8 cellular contexts compared by ENCODE assay signal in genomic region chr6:166400649-166401250, GRCh38. TPM values are rescaled to one million over a fixed set of nuclear protein-coding genes. Genes with fewer than 3 reads are reported as not detected.
DNase-seq lines count a peak whose midpoint lies in the region; ATAC-seq and TF ChIP-seq lines count a peak whose summit lies in the region.
"Not testable (repeated sequence)": the region's sequence is repeated elsewhere in the genome, so short reads cannot be mapped to it uniquely, and the experiment has no call there.

No MANE protein-coding gene starts in this region.

- DNase-seq in CMK (ENCODE audit: low read depth) (peak; percentile 43), NCI-H69 (lab: John Stamatoyannopoulos, UW) (peak; percentile 72)
- DNase-seq in activated CD4-positive, alpha-beta T cell treated with anti-CD3 and anti-CD28 coated beads for 36 hours, result peak; percentile 69
- DNase-seq in coronary artery (ENCODE audit: low spot score); kidney epithelial cell (ENCODE audit: low read depth): not testable (repeated sequence)
- peak in 2 of 3 donors; percentile 41 to 42 for DNase-seq in stimulated activated CD4-positive, alpha-beta T cell treated with anti-CD3 and anti-CD28 coated beads, Interleukin-12 subunit alpha, Interleukin-12 subunit beta, amount 100 ng/mL, for 48 hours (ENCODE audit: low read depth in 2 of 3, low spot score in 1 of 3)

- TF ChIP-seq CTCF in coronary artery (IDR thresholded peaks at IDR 0.05), result peak; percentile 72
- TF ChIP-seq CTCF in kidney epithelial cell (IDR thresholded peaks at IDR 0.05; ENCODE audit: insufficient read depth, low read length, poor library complexity, severe bottlenecking), result peak; percentile 73

- CTCF ChIA-PET in activated CD4-positive, alpha-beta T cell treated with anti-CD3 and anti-CD28 coated beads for 36 hours (lab: Charles Lee), result interaction anchor here (0.5 to 3.1 kb wide), 28 partner anchors 8 to 1071 kb away, joined by 3 to 60 read pairs (median 4); partner anchors contain the start of gene PRR18

- intact Hi-C loops in activated CD4-positive, alpha-beta T cell treated with anti-CD3 and anti-CD28 coated beads for 36 hours (cut with DNase I, micrococcal nuclease), result loop anchor here (1.0 to 10.0 kb wide), 3 partner anchors 87 to 516 kb away; no protein-coding TSS in a partner anchor

- not testable (repeated sequence) for H3K4me3 ChIP-seq in coronary artery; kidney epithelial cell (ENCODE audit: low read depth, low read length)

- H3K27ac ChIP-seq in coronary artery, result not testable (repeated sequence)

- not testable (repeated sequence) for H3K4me3 Mint-ChIP-seq in activated CD4-positive, alpha-beta T cell treated with anti-CD3 and anti-CD28 coated beads for 36 hours

- not testable (repeated sequence) for H3K27ac Mint-ChIP-seq in activated CD4-positive, alpha-beta T cell treated with anti-CD3 and anti-CD28 coated beads for 36 hours

- H3K36me3 ChIP-seq in kidney epithelial cell (ENCODE audit: control insufficient read depth, insufficient read depth, low read length), result not testable (repeated sequence)

- ATAC-seq in GM19463 (IDR thresholded peaks at IDR 0.05; ENCODE audit: unreplicated experiment) (peak; percentile 88), HG03571 (IDR thresholded peaks at IDR 0.05; ENCODE audit: unreplicated experiment) (peak; percentile 87)
- peak; percentile 90 for ATAC-seq in activated CD4-positive, alpha-beta T cell treated with anti-CD3 and anti-CD28 coated beads for 36 hours

- H3K4me1 Mint-ChIP-seq in activated CD4-positive, alpha-beta T cell treated with anti-CD3 and anti-CD28 coated beads for 36 hours, result not testable (repeated sequence)

- H3K9me3 Mint-ChIP-seq in activated CD4-positive, alpha-beta T cell treated with anti-CD3 and anti-CD28 coated beads for 36 hours (ENCODE audit: low read depth), result not testable (repeated sequence)

- H3K27me3 ChIP-seq in kidney epithelial cell (ENCODE audit: control insufficient read depth, insufficient read depth, low read length), result peaks cover 10% of the 10 kb centered on the region

- POLR2A ChIA-PET in activated CD4-positive, alpha-beta T cell treated with anti-CD3 and anti-CD28 coated beads for 36 hours (lab: Charles Lee), result not testable (repeated sequence)

- H3K27me3 Mint-ChIP-seq in activated CD4-positive, alpha-beta T cell treated with anti-CD3 and anti-CD28 coated beads for 36 hours, result not testable (repeated sequence)

- not testable (repeated sequence) for H3K36me3 Mint-ChIP-seq in activated CD4-positive, alpha-beta T cell treated with anti-CD3 and anti-CD28 coated beads for 36 hours (ENCODE audit: low read depth)

RNA-seq across cellular contexts. Expression of gene MPC1, which starts 18.0 kb away (rescaled TPM):
- total RNA-seq in activated CD4-positive, alpha-beta T cell treated with anti-CD3 and anti-CD28 coated beads for 36 hours, result 10 to 100 TPM; 17.7 to 20.5 TPM
- total RNA-seq in kidney epithelial cell, result 20.3 and 27.9 TPM in 2 replicates

RNA-seq across cellular contexts. Expression of gene SFT2D1, which starts 58.4 kb away (rescaled TPM):
- total RNA-seq in activated CD4-positive, alpha-beta T cell treated with anti-CD3 and anti-CD28 coated beads for 36 hours, result 10 to 100 TPM; 39.8 to 54.2 TPM
- 59.7 and 74.1 TPM in 2 replicates for total RNA-seq in kidney epithelial cell
